Comparison of ENCODE assay signal across 8 cellular contexts in genomic region chr22:35257002-35257320, GRCh38. TPM values are rescaled to one million over a fixed set of nuclear protein-coding genes. Genes with fewer than 3 reads are reported as not detected.
A peak's percentile ranks its signal among the peaks of the same experiment; 100 is the strongest.
DNase-seq lines count a peak whose midpoint lies in the region; ATAC-seq and TF ChIP-seq lines count a peak whose summit lies in the region.

No MANE protein-coding gene starts in this region.

- H3K36me3 Mint-ChIP-seq in endodermal cell (ENCODE audit: low read depth): peaks cover 2% of the 10 kb centered on the region

- H2AFZ ChIP-seq in parathyroid adenoma: peak overlapping the region; percentile 95

- H3K36me3 ChIP-seq in MG63: peaks cover 17% of the 10 kb centered on the region
- H3K36me3 ChIP-seq in endodermal cell (ENCODE audit: control insufficient read depth, insufficient read depth, low read length): peaks cover 12% of the 10 kb centered on the region
- H3K36me3 ChIP-seq in parathyroid adenoma (ENCODE audit: control insufficient read depth, insufficient read depth, low read length): no peaks in the 10 kb centered on the region

- intact Hi-C loops in Right ventricle myocardium superior (cut with DNase I) (no loop called here), Right ventricle myocardium inferior (cut with DNase I) (loop anchor here (2.0 to 5.0 kb wide), 2 partner anchors 44 to 55 kb away; no protein-coding TSS in a partner anchor)

- no peaks in the 10 kb centered on the region for H3K9me3 Mint-ChIP-seq in endodermal cell

- peak overlapping the region; percentile 68 for H3K4me2 ChIP-seq in parathyroid adenoma (ENCODE audit: low read length)

- H3K27ac ChIP-seq in endodermal cell (ENCODE audit: low read depth, low read length): no peak overlapping the region
- H3K27ac ChIP-seq in parathyroid adenoma: peak overlapping the region; percentile 81

- peak overlapping the region; percentile 80 for H3K4me3 Mint-ChIP-seq in endodermal cell

- H3K4me1 ChIP-seq in endodermal cell (ENCODE audit: control insufficient read depth, insufficient read depth, low read length) (no peaks in the 10 kb centered on the region), parathyroid adenoma (no peaks in the 10 kb centered on the region)

- peak overlapping the region; percentile 94 for H3K27ac Mint-ChIP-seq in endodermal cell

- no peaks in the 10 kb centered on the region for H3K27me3 Mint-ChIP-seq in endodermal cell (ENCODE audit: insufficient read depth)

- peaks cover 11% of the 10 kb centered on the region for H3K4me1 Mint-ChIP-seq in endodermal cell

- TF ChIP-seq CTCF in endodermal cell (conservative IDR thresholded peaks at IDR 0.05): no peak
- no peak for TF ChIP-seq CTCF in parathyroid adenoma (IDR thresholded peaks at IDR 0.05)

- ATAC-seq in Right ventricle myocardium superior (ENCODE audit: poor library complexity) (peak; percentile 27), Right ventricle myocardium inferior (no peak)

- H3K27me3 ChIP-seq in MG63: no peaks in the 10 kb centered on the region
- H3K27me3 ChIP-seq in endodermal cell (ENCODE audit: control insufficient read depth, insufficient read depth, low read length, poor library complexity, severe bottlenecking): no peaks in the 10 kb centered on the region
- no peaks in the 10 kb centered on the region for H3K27me3 ChIP-seq in parathyroid adenoma (ENCODE audit: control insufficient read depth, insufficient read depth, low read length)

- 23 to 25% methylated on average over 1 to 3 of the region's 3 CpGs for WGBS in endodermal cell (ENCODE audit: insufficient coverage in 1 of 2, insufficient read length in 1 of 2), 2 experiments

- DNase-seq in Right ventricle myocardium superior: no peak
- no peak for DNase-seq in Right ventricle myocardium inferior (ENCODE audit: missing footprints)
- no peak for DNase-seq in MG63
- DNase-seq in endodermal cell: no peak
- no peak for DNase-seq in AML-193 (lab: John Stamatoyannopoulos, UW)
- no peak for DNase-seq in AG20443 (ENCODE audit: low spot score)
- DNase-seq in NCI-H2029 treated with DMSO at 0.1 percent for 48 hours (lab: John Stamatoyannopoulos, UW): no peak

- no peaks in the 10 kb centered on the region for H3K79me2 ChIP-seq in parathyroid adenoma

- H3K9ac ChIP-seq in endodermal cell (ENCODE audit: extremely low read depth, low read length, poor library complexity, severe bottlenecking) (peak overlapping the region; percentile 95), parathyroid adenoma (no peak overlapping the region)

- H3K4me3 ChIP-seq in MG63 (peak overlapping the region; percentile 91), endodermal cell (ENCODE audit: low read length) (peak overlapping the region; percentile 96), parathyroid adenoma (ENCODE audit: low read depth, low read length) (peak overlapping the region; percentile 83)

- H3K9me3 ChIP-seq in MG63 (no peaks in the 10 kb centered on the region), endodermal cell (ENCODE audit: control insufficient read depth, low read length) (no peaks in the 10 kb centered on the region), parathyroid adenoma (ENCODE audit: control insufficient read depth, low read length) (no peaks in the 10 kb centered on the region)

RNA-seq across cellular contexts. Expression of gene HMGXB4, which starts 0.3 kb away (rescaled TPM):
- total RNA-seq in Right ventricle myocardium superior: 7.5 TPM
- 9.4 TPM for total RNA-seq in Right ventricle myocardium inferior
- 19.8 and 39.3 TPM in 2 replicates for total RNA-seq in MG63 (2014; rRNA removed; shearing (Covaris generic); ENCODE audit: low replicate concordance)
- total RNA-seq in endodermal cell: 10 to 100 TPM; 36.2 to 58.9 TPM
- polyA plus RNA-seq in endodermal cell (2013, experiment 1 of 2): 49.8 TPM
- polyA plus RNA-seq in endodermal cell (2013, experiment 2 of 2): 50.5 TPM

RNA-seq across cellular contexts. Expression of gene TOM1, which starts 42.7 kb away (rescaled TPM):
- total RNA-seq in Right ventricle myocardium superior: 68.6 TPM
- 62.5 TPM for total RNA-seq in Right ventricle myocardium inferior
- total RNA-seq in MG63 (2014; rRNA removed; shearing (Covaris generic); ENCODE audit: low replicate concordance): 18.1 and 19.2 TPM in 2 replicates
- total RNA-seq in endodermal cell: 10 to 100 TPM; 31.3 to 33.3 TPM
- 21.3 TPM for polyA plus RNA-seq in endodermal cell (2013, experiment 1 of 2)
- 21.2 TPM for polyA plus RNA-seq in endodermal cell (2013, experiment 2 of 2)
